ENCODE assay signal across 8 cellular contexts in the genomic region with DNA sequence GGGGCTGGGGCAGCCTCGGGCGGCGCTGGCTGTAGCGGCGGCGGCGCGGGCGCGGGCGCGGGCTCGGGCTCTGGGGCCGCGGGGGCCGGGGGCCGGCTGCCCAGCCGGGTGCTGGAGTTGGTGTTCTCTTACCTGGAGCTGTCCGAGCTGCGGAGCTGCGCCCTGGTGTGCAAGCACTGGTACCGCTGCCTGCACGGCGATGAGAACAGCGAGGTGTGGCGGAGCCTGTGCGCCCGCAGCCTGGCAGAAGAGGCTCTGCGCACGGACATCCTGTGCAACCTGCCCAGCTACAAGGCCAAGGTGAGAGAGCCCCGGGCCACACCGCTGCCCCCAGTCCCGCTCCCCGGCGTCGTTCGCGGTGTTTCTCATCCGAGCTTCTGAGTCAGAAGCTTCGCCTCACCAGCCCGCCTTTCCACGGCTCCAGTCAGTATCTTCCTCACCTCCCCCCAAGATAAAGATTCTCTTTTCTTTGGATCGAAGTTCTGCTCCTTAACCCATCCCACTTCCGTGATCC. TPM values are rescaled to one million over a fixed set of nuclear protein-coding genes. Genes with fewer than 3 reads are reported as not detected.
DNase-seq lines count a peak whose midpoint lies in the region; ATAC-seq and TF ChIP-seq lines count a peak whose summit lies in the region.

No MANE protein-coding gene starts in this region.

- H3K27me3 ChIP-seq in H7 (ENCODE audit: control insufficient read depth, insufficient read depth, low read length) (no peaks in the 10 kb centered on the region), endocrine pancreas (ENCODE audit: control insufficient read depth, insufficient read depth, low read length) (no peaks in the 10 kb centered on the region)

- H3K4me1 ChIP-seq in endocrine pancreas (ENCODE audit: control insufficient read depth, insufficient read depth, low read length), result no peaks in the 10 kb centered on the region

- H3K36me3 Mint-ChIP-seq in stimulated activated effector memory CD8-positive, alpha-beta T cell treated with anti-CD3 and anti-CD28 coated beads, Interleukin-12 subunit alpha, Interleukin-12 subunit beta, amount 100 ng/mL, for 72 hours, result peaks cover 45% of the 10 kb centered on the region

- H3K4me3 ChIP-seq in H7 (ENCODE audit: insufficient read depth, low read depth, low read length) (peak overlapping the region; percentile 66), endocrine pancreas (ENCODE audit: control insufficient read depth, insufficient read depth, low read length) (peak overlapping the region; percentile 82)

- peaks cover 34% of the 10 kb centered on the region for H3K4me1 Mint-ChIP-seq in stimulated activated effector memory CD8-positive, alpha-beta T cell treated with anti-CD3 and anti-CD28 coated beads, Interleukin-12 subunit alpha, Interleukin-12 subunit beta, amount 100 ng/mL, for 72 hours

- peak overlapping the region; percentile 71 for H3K27ac Mint-ChIP-seq in stimulated activated effector memory CD8-positive, alpha-beta T cell treated with anti-CD3 and anti-CD28 coated beads, Interleukin-12 subunit alpha, Interleukin-12 subunit beta, amount 100 ng/mL, for 72 hours

- no peaks in the 10 kb centered on the region for H3K9me3 ChIP-seq in endocrine pancreas (ENCODE audit: control insufficient read depth, low read length)

- DNase-seq in GM10266 (ENCODE audit: extremely low spot score) (peak; percentile 62), H7 (no peak), M059J (ENCODE audit: low read depth) (peak; percentile 61), mucosa of gallbladder (ENCODE audit: low spot score) (peak; percentile 12), NCI-H1417 treated with DMSO at 0.1 percent for 48 hours (lab: John Stamatoyannopoulos, UW) (no peak)
- peak; percentile 26 to 27 for DNase-seq in activated CD4-positive, alpha-beta T cell treated with anti-CD3 and anti-CD28 coated beads, Interleukin-2, amount 50 U/mL, for 4 hours
- peak; percentile 24 to 78 for DNase-seq in stimulated activated effector memory CD8-positive, alpha-beta T cell treated with anti-CD3 and anti-CD28 coated beads, Interleukin-12 subunit alpha, Interleukin-12 subunit beta, amount 100 ng/mL, for 72 hours (ENCODE audit: low spot score in 2 of 2)

- no peak for TF ChIP-seq CTCF in GM10266 (IDR thresholded peaks at IDR 0.05; ENCODE audit: control insufficient read depth, insufficient read depth, low read depth, missing control alignments)

- H3K9ac ChIP-seq in endocrine pancreas (ENCODE audit: control insufficient read depth, insufficient read depth, low read length), result peak overlapping the region; percentile 83

- H3K4me3 Mint-ChIP-seq in stimulated activated effector memory CD8-positive, alpha-beta T cell treated with anti-CD3 and anti-CD28 coated beads, Interleukin-12 subunit alpha, Interleukin-12 subunit beta, amount 100 ng/mL, for 72 hours, result peak overlapping the region; percentile 83

- H3K36me3 ChIP-seq in H7 (replicated peaks; ENCODE audit: control insufficient read depth, insufficient read depth, low read length) (no peaks in the 10 kb centered on the region; the same call in 1 of the 2 replicates), endocrine pancreas (ENCODE audit: control insufficient read depth, insufficient read depth, low read length) (no peaks in the 10 kb centered on the region)

- peak; percentile 66 for ATAC-seq in stimulated activated effector memory CD8-positive, alpha-beta T cell treated with anti-CD3 and anti-CD28 coated beads, Interleukin-12 subunit alpha, Interleukin-12 subunit beta, amount 100 ng/mL, for 72 hours

- no peaks in the 10 kb centered on the region for H3K9me3 Mint-ChIP-seq in stimulated activated effector memory CD8-positive, alpha-beta T cell treated with anti-CD3 and anti-CD28 coated beads, Interleukin-12 subunit alpha, Interleukin-12 subunit beta, amount 100 ng/mL, for 72 hours

RNA-seq across cellular contexts. Expression of gene FBXO45, which starts 0.6 kb away (rescaled TPM):
- total RNA-seq in H7 (2014; rRNA removed; shearing (Covaris generic)), result 15.6 and 19.1 TPM in 2 replicates
- 18.9 and 26.6 TPM in 2 replicates for total RNA-seq in M059J (2014; rRNA removed; shearing (Covaris generic))
- 7.5 TPM for total RNA-seq in mucosa of gallbladder

RNA-seq across cellular contexts. Expression of gene WDR53, which starts 0.7 kb away (rescaled TPM):
- 10.1 and 10.8 TPM in 2 replicates for total RNA-seq in H7 (2014; rRNA removed; shearing (Covaris generic))
- 10.4 and 16.2 TPM in 2 replicates for total RNA-seq in M059J (2014; rRNA removed; shearing (Covaris generic))
- 8.6 TPM for total RNA-seq in mucosa of gallbladder

RNA-seq across cellular contexts. Expression of gene SMCO1, which starts 53.9 kb away (rescaled TPM):
- not detected in 2 replicates for total RNA-seq in H7 (2014; rRNA removed; shearing (Covaris generic))
- 0.05 TPM in 1 of 2 replicates, not detected in the other for total RNA-seq in M059J (2014; rRNA removed; shearing (Covaris generic))
- not detected for total RNA-seq in mucosa of gallbladder

Comparison
In these comparisons a context has a peak if more than half of its experiments do, and no peak if none do; other contexts are left out.
1. DNase-seq: peak in GM10266 (single experiment), M059J (single experiment), activated CD4-positive, alpha-beta T cell treated with anti-CD3 and anti-CD28 coated beads, Interleukin-2, amount 50 U/mL, for 4 hours (2 of 2), mucosa of gallbladder (single experiment) and stimulated activated effector memory CD8-positive, alpha-beta T cell treated with anti-CD3 and anti-CD28 coated beads, Interleukin-12 subunit alpha, Interleukin-12 subunit beta, amount 100 ng/mL, for 72 hours (2 of 2); none in H7 (single experiment) and NCI-H1417 treated with DMSO at 0.1 percent for 48 hours (single experiment).